In the genomic region with DNA sequence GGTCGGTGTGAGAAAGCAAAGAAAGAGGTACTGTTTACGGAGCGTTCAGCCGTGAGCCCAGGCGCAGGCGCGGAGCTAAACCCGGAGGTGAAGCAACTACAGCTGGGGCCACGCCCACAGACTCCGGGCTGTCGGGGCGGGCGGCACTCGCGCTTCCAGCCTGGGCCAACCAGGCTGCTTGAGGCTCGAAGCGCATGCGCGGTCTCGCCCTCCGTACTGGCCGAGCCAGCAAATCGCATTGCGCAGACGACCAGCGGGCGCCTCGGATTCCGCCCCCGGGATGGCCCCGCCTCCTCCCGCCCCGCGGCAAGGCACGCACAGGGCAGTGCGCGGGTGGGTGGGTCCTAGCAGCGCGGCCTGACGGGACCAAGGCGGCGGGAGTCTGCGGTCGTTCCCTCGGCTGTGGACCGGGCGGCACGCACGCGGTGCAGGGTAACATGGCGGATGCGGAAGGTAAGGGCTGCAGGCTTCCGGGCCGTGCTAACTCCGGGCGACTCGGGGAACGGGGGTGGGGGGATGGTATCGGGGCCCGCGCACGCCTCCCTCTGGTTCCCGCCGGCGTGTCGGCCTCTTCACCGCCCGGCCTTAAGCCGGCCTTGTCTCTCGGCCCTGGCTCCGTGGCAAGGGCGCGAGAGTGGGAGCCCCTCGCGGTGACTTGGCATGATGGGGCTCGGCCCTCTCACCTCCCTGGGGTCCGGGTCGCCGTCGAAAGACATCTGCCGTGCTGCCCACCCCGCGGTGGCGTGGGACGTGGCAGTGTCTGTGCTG, we compare ENCODE assay signal across 8 cellular contexts. TPM values are rescaled to one million over a fixed set of nuclear protein-coding genes. Genes with fewer than 3 reads are reported as not detected.
DNase-seq lines count a peak whose midpoint lies in the region; ATAC-seq and TF ChIP-seq lines count a peak whose summit lies in the region.

A gene (plus strand): TSS at position 336 of the 768 bp plus-strand sequence. CDS start 102 bp downstream, at position 438.

- H3K4me1 Mint-ChIP-seq in mesothelial cell of epicardium = peaks cover 12% of the 10 kb centered on the region

- DNase-seq in Caki2 (ENCODE audit: low read depth) (peak; percentile 91), HUDEP-2 (lab: John Stamatoyannopoulos, UW; ENCODE audit: unreplicated experiment in 76 of 76) (peak in 75 of 76 experiments; percentile 21 to 97 (median 90)), NT2/D1 (ENCODE audit: low read depth, low spot score) (peak; percentile 84), mesothelial cell of epicardium (ENCODE audit: low spot score in 2 of 2, unreplicated experiment in 2 of 2) (peak; percentile 88 to 94)
- DNase-seq in activated CD8-positive, alpha-beta memory T cell treated with anti-CD3 and anti-CD28 coated beads, Interleukin-2, amount 50 U/mL, for 1 hour (ENCODE audit: extremely low read depth) = peak; percentile 79
- DNase-seq in stimulated activated CD8-positive, alpha-beta memory T cell treated with anti-CD3 and anti-CD28 coated beads, Interleukin-15, amount 100 ng/mL, for 48 hours (ENCODE audit: low read depth in 2 of 2) = peak; percentile 94

- peak within 1 kb of the TSS; percentile 75 for H3K4me3 ChIP-seq in NT2/D1 (ENCODE audit: insufficient read length, low read depth)

- no peaks in the 10 kb centered on the region for H3K27me3 Mint-ChIP-seq in mesothelial cell of epicardium (ENCODE audit: low read depth)

- no peaks in the 10 kb centered on the region for H3K4me1 ChIP-seq in NT2/D1 (ENCODE audit: insufficient read depth, insufficient read length)

- peaks cover 12% of the 10 kb centered on the region for H3K36me3 Mint-ChIP-seq in mesothelial cell of epicardium

- H3K27me3 ChIP-seq in NT2/D1 (ENCODE audit: insufficient read depth, insufficient read length) = no peaks in the 10 kb centered on the region

- in situ Hi-C loops in Caki2 (cut with HindIII; ENCODE audit: low pct_unique_long_range_greater_than_20kb, low sequenced_read_pairs) (no loop called here), endometrial microvascular endothelial cells (cut with HindIII; ENCODE audit: inconsistent ontology term, low pct_unique_long_range_greater_than_20kb, low sequenced_read_pairs) (no loop called here)

- peak within 1 kb of the TSS; percentile 85 for H3K9ac ChIP-seq in NT2/D1 (ENCODE audit: insufficient read length, low read depth)

- peak; percentile 85 for ATAC-seq in GM21381 (IDR thresholded peaks at IDR 0.05; ENCODE audit: unreplicated experiment)

- no peaks in the 10 kb centered on the region for H3K9me3 ChIP-seq in NT2/D1 (ENCODE audit: insufficient read depth, low read length)

- H3K36me3 ChIP-seq in NT2/D1 (ENCODE audit: insufficient read depth, insufficient read length, low read length) = peaks cover 30% of the 10 kb centered on the region

- TF ChIP-seq CTCF in mesothelial cell of epicardium (IDR thresholded peaks at IDR 0.05; ENCODE audit: unreplicated experiment) = no peak

- H3K27ac Mint-ChIP-seq in mesothelial cell of epicardium = peak within 1 kb of the TSS; percentile 95

- H3K4me3 Mint-ChIP-seq in mesothelial cell of epicardium = peak within 1 kb of the TSS; percentile 82

- H3K9me3 Mint-ChIP-seq in mesothelial cell of epicardium = peaks cover 11% of the 10 kb centered on the region

RNA-seq across cellular contexts. Expression of the gene that starts here (rescaled TPM):
- total RNA-seq in Caki2 (2014; rRNA removed; shearing (Covaris generic); ENCODE audit: low replicate concordance) = 20.4 and 68.5 TPM in 2 replicates
- 56.6 TPM for total RNA-seq in endometrial microvascular endothelial cells (ENCODE audit: inconsistent ontology term)
- 61.4 to 66.2 TPM (median 64.2 TPM) in 3 replicates for total RNA-seq in mesothelial cell of epicardium

Comparison
In these comparisons a context has a peak if more than half of its experiments do, and no peak if none do; other contexts are left out.
1. Peak in every context shown above with its lines: DNase-seq, ATAC-seq and H3K4me3 ChIP-seq.